In the genomic region with DNA sequence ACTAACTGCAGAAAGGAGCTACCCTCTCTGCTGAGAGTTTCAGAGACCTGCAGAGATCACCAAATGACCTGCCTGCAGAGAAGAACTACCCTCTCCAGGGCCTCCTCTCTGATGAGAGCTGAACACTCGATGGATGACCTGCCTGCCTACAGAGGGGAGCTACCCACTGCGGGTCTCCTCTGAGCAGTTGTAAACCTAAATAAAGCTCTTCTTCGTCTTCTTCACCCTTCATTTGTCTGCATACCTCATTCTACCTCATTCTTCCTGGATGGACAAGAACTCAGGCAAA, we compare ENCODE assay signal across 7 cellular contexts. TPM values are rescaled to one million over a fixed set of nuclear protein-coding genes. Genes with fewer than 3 reads are reported as not detected.
"Had no signal": no experiment of that assay in that cellular context is flagged by ENCODE, and none has a peak within 500 bp of the region (broad histone marks: within the 10 kb centered on the region; RNA-seq: fewer than 3 reads in every experiment).

No MANE protein-coding gene starts in this region.

- H3K27ac Mint-ChIP-seq: IgD-negative memory B cell had no signal

- H3K4me3 Mint-ChIP-seq: IgD-negative memory B cell had no signal

- DNase-seq: GM23248, GOT3 had no signal

- H3K9ac ChIP-seq: GM23248 had no signal

- ATAC-seq: HCT116, HepG2 had no signal

- H3K4me1 ChIP-seq: HAP-1 had no signal

- H3K36me3 ChIP-seq: HAP-1 had no signal

- FAIRE-seq: HepG2 had no signal

- H3K4me3 ChIP-seq: GM23248, HAP-1 had no signal

- H2AFZ ChIP-seq: GM23248 had no signal

- H3K27me3 Mint-ChIP-seq: IgD-negative memory B cell had no signal

- H3K27ac ChIP-seq: GM23248 had no signal

RNA-seq across cellular contexts. Expression of a gene that starts 35.6 kb away (rescaled TPM):
- total RNA-seq: GM23248, H7, HepG2 had no signal
- polyA plus RNA-seq: IgD-negative memory B cell had no signal
